Comparison of ENCODE assay signal across 16 cellular contexts in the genomic region with DNA sequence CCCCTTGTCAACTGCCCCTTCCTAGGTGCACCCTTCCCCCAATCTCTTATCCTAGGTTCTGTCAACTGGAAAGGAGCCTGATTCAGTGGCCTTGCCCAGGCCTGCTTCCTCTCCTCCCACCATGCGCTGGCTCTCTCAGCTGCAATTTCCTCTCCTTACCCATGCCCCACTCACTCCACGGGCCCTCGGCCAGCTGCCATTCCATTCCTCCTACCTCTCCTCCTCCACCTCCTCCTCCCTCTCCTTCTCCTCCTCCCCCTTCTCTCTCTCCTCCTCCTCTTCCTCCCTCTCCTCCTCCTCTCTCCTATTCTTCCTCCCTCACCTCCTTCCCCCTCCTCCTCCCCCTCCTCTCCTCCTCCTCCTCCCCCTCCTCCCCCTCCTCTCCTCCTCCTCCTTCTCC. TPM values are rescaled to one million over a fixed set of nuclear protein-coding genes. Genes with fewer than 3 reads are reported as not detected.
DNase-seq lines count a peak whose midpoint lies in the region; ATAC-seq and TF ChIP-seq lines count a peak whose summit lies in the region.
"Had no signal": no experiment of that assay in that cellular context is flagged by ENCODE, and none has a peak within 500 bp of the region (broad histone marks: within the 10 kb centered on the region; RNA-seq: fewer than 3 reads in every experiment).

No MANE protein-coding gene starts in this region.

- H3K36me3 ChIP-seq in brain microvascular endothelial cell (replicated peaks) = no peaks in the 10 kb centered on the region

- DNase-seq in activated CD8-positive, alpha-beta memory T cell treated with anti-CD3 and anti-CD28 coated beads, Interleukin-2, amount 10 ng/mL, durations not matched to agents 7 days and 5 days = no peak
- no peak for DNase-seq in activated CD8-positive, alpha-beta memory T cell treated with anti-CD3 and anti-CD28 coated beads for 24 hours
- peak; percentile 72 for DNase-seq in fibroblast of pulmonary artery (ENCODE audit: low read depth)
- peak; percentile 67 for DNase-seq in ureter (ENCODE audit: low spot score)
- no peak for DNase-seq in brain microvascular endothelial cell
- DNase-seq in SHP77 treated with DMSO at 0.1 percent for 48 hours (lab: John Stamatoyannopoulos, UW) = no peak
- no peak for DNase-seq in left ventricle myocardium superior
- DNase-seq: activated CD4-positive, alpha-beta T cell treated with anti-CD3 and anti-CD28 coated beads for 4 hours; body of pancreas; DMS79; endodermal cell; psoas muscle had no signal

- H3K27ac Mint-ChIP-seq in activated CD8-positive, alpha-beta memory T cell treated with anti-CD3 and anti-CD28 coated beads, Interleukin-2, amount 10 ng/mL, durations not matched to agents 7 days and 5 days = no peak overlapping the region
- H3K27ac Mint-ChIP-seq: activated T-helper 17 cell treated with anti-CD3 and anti-CD28 coated beads, Interleukin-2, amount 50 U/mL, for 72 hours; endodermal cell had no signal

- ATAC-seq in activated CD8-positive, alpha-beta memory T cell treated with anti-CD3 and anti-CD28 coated beads, Interleukin-2, amount 10 ng/mL, durations not matched to agents 7 days and 5 days = peak; percentile 23
- ATAC-seq in SK-N-SH treated with all-trans-retinoic acid at 6 μM for 48 hours = peak; percentile 55
- no peak for ATAC-seq in left ventricle myocardium superior
- ATAC-seq: activated T-helper 17 cell treated with anti-CD3 and anti-CD28 coated beads, Interleukin-2, amount 50 U/mL, for 72 hours; body of pancreas; mucosa of descending colon; psoas muscle had no signal

- TF ChIP-seq CTCF in fibroblast of pulmonary artery (IDR thresholded peaks at IDR 0.05; ENCODE audit: low read length, missing control alignments) (no peak), brain microvascular endothelial cell (IDR thresholded peaks at IDR 0.05; ENCODE audit: low read depth, low read length, missing control alignments) (no peak)

- H3K36me3 Mint-ChIP-seq in activated CD8-positive, alpha-beta memory T cell treated with anti-CD3 and anti-CD28 coated beads, Interleukin-2, amount 10 ng/mL, durations not matched to agents 7 days and 5 days = no peaks in the 10 kb centered on the region

- no peaks in the 10 kb centered on the region for H3K9me3 Mint-ChIP-seq in activated CD8-positive, alpha-beta memory T cell treated with anti-CD3 and anti-CD28 coated beads, Interleukin-2, amount 10 ng/mL, durations not matched to agents 7 days and 5 days (ENCODE audit: low read depth)
- H3K9me3 Mint-ChIP-seq: activated T-helper 17 cell treated with anti-CD3 and anti-CD28 coated beads, Interleukin-2, amount 50 U/mL, for 72 hours; endodermal cell had no signal

- CTCF ChIA-PET in activated CD8-positive, alpha-beta memory T cell treated with anti-CD3 and anti-CD28 coated beads, Interleukin-2, amount 10 ng/mL, durations not matched to agents 7 days and 5 days (lab: Charles Lee) = no interaction called here

- H3K27me3 Mint-ChIP-seq in activated CD8-positive, alpha-beta memory T cell treated with anti-CD3 and anti-CD28 coated beads, Interleukin-2, amount 10 ng/mL, durations not matched to agents 7 days and 5 days = no peaks in the 10 kb centered on the region
- H3K27me3 Mint-ChIP-seq: activated T-helper 17 cell treated with anti-CD3 and anti-CD28 coated beads, Interleukin-2, amount 50 U/mL, for 72 hours had no signal

- no peak overlapping the region for H3K4me3 ChIP-seq in fibroblast of pulmonary artery (replicated peaks; ENCODE audit: low read depth, low read length)
- H3K4me3 ChIP-seq in brain microvascular endothelial cell (ENCODE audit: low read depth, low read length) = no peak overlapping the region
- H3K4me3 ChIP-seq: body of pancreas, mucosa of descending colon, psoas muscle had no signal

- no peaks in the 10 kb centered on the region for H3K4me1 Mint-ChIP-seq in activated CD8-positive, alpha-beta memory T cell treated with anti-CD3 and anti-CD28 coated beads, Interleukin-2, amount 10 ng/mL, durations not matched to agents 7 days and 5 days
- H3K4me1 Mint-ChIP-seq: activated T-helper 17 cell treated with anti-CD3 and anti-CD28 coated beads, Interleukin-2, amount 50 U/mL, for 72 hours; endodermal cell had no signal

- no peak overlapping the region for H3K4me3 Mint-ChIP-seq in activated CD8-positive, alpha-beta memory T cell treated with anti-CD3 and anti-CD28 coated beads, Interleukin-2, amount 10 ng/mL, durations not matched to agents 7 days and 5 days
- H3K4me3 Mint-ChIP-seq: activated T-helper 17 cell treated with anti-CD3 and anti-CD28 coated beads, Interleukin-2, amount 50 U/mL, for 72 hours; endodermal cell had no signal

- H3K27ac ChIP-seq in brain microvascular endothelial cell = no peak overlapping the region
- H3K27ac ChIP-seq: body of pancreas, psoas muscle had no signal

- in situ Hi-C loops in brain microvascular endothelial cell (cut with HindIII; ENCODE audit: low pct_ligation_motif_present, low sequenced_read_pairs) = no loop called here

- intact Hi-C loops in left ventricle myocardium superior (cut with micrococcal nuclease) = no loop called here

- no peaks in the 10 kb centered on the region for H3K27me3 ChIP-seq in brain microvascular endothelial cell (replicated peaks)
- H3K27me3 ChIP-seq: body of pancreas had no signal

TF ChIP-seq in SK-N-SH treated with all-trans-retinoic acid at 6 μM for 48 hours, 23 proteins besides CTCF, POLR2A, EP300 and RAD21:
- TF ChIP-seq, protein P1, sequence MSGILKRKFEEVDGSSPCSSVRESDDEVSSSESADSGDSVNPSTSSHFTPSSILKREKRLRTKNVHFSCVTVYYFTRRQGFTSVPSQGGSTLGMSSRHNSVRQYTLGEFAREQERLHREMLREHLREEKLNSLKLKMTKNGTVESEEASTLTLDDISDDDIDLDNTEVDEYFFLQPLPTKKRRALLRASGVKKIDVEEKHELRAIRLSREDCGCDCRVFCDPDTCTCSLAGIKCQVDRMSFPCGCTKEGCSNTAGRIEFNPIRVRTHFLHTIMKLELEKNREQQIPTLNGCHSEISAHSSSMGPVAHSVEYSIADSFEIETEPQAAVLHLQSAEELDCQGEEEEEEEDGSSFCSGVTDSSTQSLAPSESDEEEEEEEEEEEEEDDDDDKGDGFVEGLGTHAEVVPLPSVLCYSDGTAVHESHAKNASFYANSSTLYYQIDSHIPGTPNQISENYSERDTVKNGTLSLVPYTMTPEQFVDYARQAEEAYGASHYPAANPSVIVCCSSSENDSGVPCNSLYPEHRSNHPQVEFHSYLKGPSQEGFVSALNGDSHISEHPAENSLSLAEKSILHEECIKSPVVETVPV (CRISPR knock-in tag; IDR thresholded peaks at IDR 0.05) = no peak
- TF ChIP-seq ZNF8 (CRISPR knock-in tag; IDR thresholded peaks at IDR 0.05) (no peak), ZC3H10 (CRISPR knock-in tag; IDR thresholded peaks at IDR 0.05) (no peak), ESRRG (CRISPR knock-in tag; IDR thresholded peaks at IDR 0.05) (no peak), GLIS3 (CRISPR knock-in tag; IDR thresholded peaks at IDR 0.05) (no peak)
TF ChIP-seq in SK-N-SH treated with all-trans-retinoic acid at 6 μM for 48 hours: peak in this region for 0.

RNA-seq across cellular contexts. Expression of a gene that starts 9.6 kb away (rescaled TPM):
- 10 to 100 TPM; 63.7 to 76.4 TPM for total RNA-seq in activated CD8-positive, alpha-beta memory T cell treated with anti-CD3 and anti-CD28 coated beads, Interleukin-2, amount 10 ng/mL, durations not matched to agents 7 days and 5 days
- total RNA-seq in ureter = 78.3 TPM
- total RNA-seq in left ventricle myocardium superior = 115 TPM

RNA-seq across cellular contexts. Expression of a gene that starts 27.1 kb away (rescaled TPM):
- total RNA-seq in activated CD8-positive, alpha-beta memory T cell treated with anti-CD3 and anti-CD28 coated beads, Interleukin-2, amount 10 ng/mL, durations not matched to agents 7 days and 5 days = under 1 TPM in 1 of 2 experiments, not detected in 1; 0.23 TPM
- total RNA-seq in ureter (2.2 TPM), left ventricle myocardium superior (0.20 TPM)

RNA-seq across cellular contexts. Expression of a gene that starts 32.9 kb away (rescaled TPM):
- total RNA-seq in activated CD8-positive, alpha-beta memory T cell treated with anti-CD3 and anti-CD28 coated beads, Interleukin-2, amount 10 ng/mL, durations not matched to agents 7 days and 5 days = 10 to 100 TPM; 18.0 to 24.0 TPM
- 21.0 TPM for total RNA-seq in ureter
- 9.7 TPM for total RNA-seq in left ventricle myocardium superior

RNA-seq across cellular contexts. Expression of a gene that starts 38.4 kb away (rescaled TPM):
- 1 to 10 TPM; 7.7 to 9.1 TPM for total RNA-seq in activated CD8-positive, alpha-beta memory T cell treated with anti-CD3 and anti-CD28 coated beads, Interleukin-2, amount 10 ng/mL, durations not matched to agents 7 days and 5 days
- total RNA-seq in ureter = 2.2 TPM
- 11.4 TPM for total RNA-seq in left ventricle myocardium superior
- total RNA-seq: H4 had no signal

RNA-seq across cellular contexts. Expression of a gene that starts 49.4 kb away (rescaled TPM):
- 10 to 100 TPM; 38.0 to 41.6 TPM for total RNA-seq in activated CD8-positive, alpha-beta memory T cell treated with anti-CD3 and anti-CD28 coated beads, Interleukin-2, amount 10 ng/mL, durations not matched to agents 7 days and 5 days
- 35.1 TPM for total RNA-seq in ureter
- total RNA-seq in left ventricle myocardium superior = 30.4 TPM

Comparison
In these comparisons a context has a peak if more than half of its experiments do, and no peak if none do; other contexts are left out.
1. DNase-seq: peak in fibroblast of pulmonary artery (single experiment) and ureter (single experiment); none in activated CD8-positive, alpha-beta memory T cell treated with anti-CD3 and anti-CD28 coated beads, Interleukin-2, amount 10 ng/mL, durations not matched to agents 7 days and 5 days (single experiment), activated CD8-positive, alpha-beta memory T cell treated with anti-CD3 and anti-CD28 coated beads for 24 hours (single experiment), brain microvascular endothelial cell (single experiment), SHP77 treated with DMSO at 0.1 percent for 48 hours (single experiment) and left ventricle myocardium superior (single experiment).